In genomic region chr3:150240891-150241290, GRCh38 we compare ENCODE assay signal across 1 cellular context.
TF ChIP-seq lines count a peak whose summit lies in the region.

No MANE protein-coding gene starts in this region.

TF ChIP-seq in HepG2, 621 proteins besides CTCF, POLR2A, EP300 and RAD21 (continued from another document):
- TF ChIP-seq SKIL (CRISPR knock-in tag; IDR thresholded peaks at IDR 0.05; ENCODE audit: borderline replicate concordance): no peak
- TF ChIP-seq GLMP (CRISPR knock-in tag; IDR thresholded peaks at IDR 0.05; ENCODE audit: borderline replicate concordance): no peak
- no peak for TF ChIP-seq NR2F2 (IDR thresholded peaks at IDR 0.05; ENCODE audit: borderline replicate concordance, low read depth)
- TF ChIP-seq ZNF598 (CRISPR knock-in tag; IDR thresholded peaks at IDR 0.05; ENCODE audit: borderline replicate concordance): no peak
- no peak for TF ChIP-seq ZNF354B (CRISPR knock-in tag; IDR thresholded peaks at IDR 0.05)
- no peak for TF ChIP-seq ATF1 (CRISPR knock-in tag; IDR thresholded peaks at IDR 0.05)
- TF ChIP-seq ZFP62 (CRISPR knock-in tag; IDR thresholded peaks at IDR 0.05): no peak
- TF ChIP-seq TFE3 (CRISPR knock-in tag; IDR thresholded peaks at IDR 0.05): no peak
- TF ChIP-seq ZBTB2 (CRISPR knock-in tag; IDR thresholded peaks at IDR 0.05; ENCODE audit: low read depth): no peak
- no peak for TF ChIP-seq TP53 (CRISPR knock-in tag; conservative IDR thresholded peaks at IDR 0.05)
- no peak for TF ChIP-seq TCF12 (IDR thresholded peaks at IDR 0.05)
- TF ChIP-seq TCF12 (CRISPR knock-in tag; IDR thresholded peaks at IDR 0.05): no peak
- no peak for TF ChIP-seq AGO1 (IDR thresholded peaks at IDR 0.05; ENCODE audit: low read depth, low read length, poor library complexity, severe bottlenecking)
- TF ChIP-seq ZNF414 (CRISPR knock-in tag; IDR thresholded peaks at IDR 0.05): no peak
- TF ChIP-seq PHF8 (CRISPR knock-in tag; IDR thresholded peaks at IDR 0.05): no peak
- no peak for TF ChIP-seq HOMEZ (CRISPR knock-in tag; IDR thresholded peaks at IDR 0.05; ENCODE audit: low read depth)
